In the genomic region with DNA sequence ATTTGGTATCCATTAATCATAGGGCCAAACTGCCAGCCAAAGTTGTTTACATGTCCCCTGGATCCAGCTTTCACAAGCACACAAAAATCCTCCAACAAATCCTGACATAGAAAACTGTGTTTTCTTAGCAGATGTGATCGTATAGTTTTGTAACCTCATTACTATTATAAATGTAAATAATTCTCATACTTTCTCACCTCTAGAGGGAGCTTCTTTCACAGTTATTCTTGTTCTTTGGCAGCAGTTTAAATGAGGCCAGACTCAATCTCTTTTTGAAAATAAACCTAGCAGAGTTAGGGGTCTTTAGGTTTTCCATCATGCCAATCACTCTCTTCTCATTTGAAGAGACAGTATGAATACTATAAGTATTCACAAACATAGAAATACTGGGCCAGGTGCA, we compare ENCODE assay signal across 9 cellular contexts. TPM values are rescaled to one million over a fixed set of nuclear protein-coding genes. Genes with fewer than 3 reads are reported as not detected.
A peak's percentile ranks its signal among the peaks of the same experiment; 100 is the strongest.
DNase-seq lines count a peak whose midpoint lies in the region; ATAC-seq, FAIRE-seq and TF ChIP-seq lines count a peak whose summit lies in the region.
"Had no signal": no experiment of that assay in that cellular context is flagged by ENCODE, and none has a peak within 500 bp of the region (broad histone marks: within the 10 kb centered on the region; RNA-seq: fewer than 3 reads in every experiment).

No MANE protein-coding gene starts in this region.

- H3K9me2 ChIP-seq in Loucy (replicated peaks; ENCODE audit: low read depth, low read length) (no peaks in the 10 kb centered on the region), neural cell (ENCODE audit: insufficient read depth, low read length) (no peaks in the 10 kb centered on the region)

- no peak overlapping the region for H3K4me2 ChIP-seq in Loucy (ENCODE audit: low read depth, low read length, poor library complexity, severe bottlenecking)
- no peak overlapping the region for H3K4me2 ChIP-seq in K562 (ENCODE audit: insufficient read depth, low read length)
- H3K4me2 ChIP-seq in neural cell (ENCODE audit: low read length) = no peak overlapping the region

- TF ChIP-seq EP300 in K562 (IDR thresholded peaks at IDR 0.05; ENCODE audit: low read length) (no peak), neural cell (conservative IDR thresholded peaks at IDR 0.05; ENCODE audit: poor library complexity, severe bottlenecking) (no peak)

- POLR2A ChIA-PET in K562 (lab: Yijun Ruan, JAX) = interaction anchor here (0.6 to 1.0 kb wide), 3 partner anchors 9 to 42 kb away, joined by 3 to 4 read pairs (median 3); no protein-coding TSS in a partner anchor

- no peak overlapping the region for H3K9ac ChIP-seq in Loucy (ENCODE audit: low read depth, low read length, poor library complexity, severe bottlenecking)
- no peak overlapping the region for H3K9ac ChIP-seq in K562 (ENCODE audit: insufficient read depth in 1 of 2, low read depth in 2 of 2, low read length in 2 of 2)
- no peak overlapping the region for H3K9ac ChIP-seq in neural cell (ENCODE audit: low read length)

- H3K4me3 Mint-ChIP-seq in activated T-helper 1 cell treated with anti-CD3 and anti-CD28 coated beads, Interleukin-12 subunit alpha, Interleukin-12 subunit beta, Interleukin-2, Interleukin-4 antibody, amounts not matched to agents 30 ng/mL and 10 ng/mL and 1 ng/mL, durations not matched to agents 14 hours and 24 hours and 36 hours = no peak overlapping the region
- H3K4me3 Mint-ChIP-seq: dendritic cell treated with granulocyte-macrophage colony-stimulating factor and Interleukin-4, amounts not matched to agents 40 ng/mL and 50 ng/mL, for 4 days had no signal

- H3K4me1 Mint-ChIP-seq in activated T-helper 1 cell treated with anti-CD3 and anti-CD28 coated beads, Interleukin-12 subunit alpha, Interleukin-12 subunit beta, Interleukin-2, Interleukin-4 antibody, amounts not matched to agents 30 ng/mL and 10 ng/mL and 1 ng/mL, durations not matched to agents 14 hours and 24 hours and 36 hours (ENCODE audit: low read depth) = peaks cover 56% of the 10 kb centered on the region

- no peaks in the 10 kb centered on the region for H3K36me3 ChIP-seq in Loucy (ENCODE audit: insufficient read depth, low read length)
- H3K36me3 ChIP-seq in K562 (ENCODE audit: control insufficient read depth, insufficient read depth, low read length) = no peaks in the 10 kb centered on the region
- H3K36me3 ChIP-seq in neural cell (ENCODE audit: insufficient read depth, low read length) = no peaks in the 10 kb centered on the region

- no peak for TF ChIP-seq POLR2A in K562 (conservative IDR thresholded peaks at IDR 0.05)

- no peaks in the 10 kb centered on the region for H3K79me2 ChIP-seq in Loucy (ENCODE audit: insufficient read depth, low read length)
- no peaks in the 10 kb centered on the region for H3K79me2 ChIP-seq in K562 (ENCODE audit: control insufficient read depth, insufficient read depth, low read length)
- H3K79me2 ChIP-seq in neural cell (replicated peaks; ENCODE audit: insufficient read depth, low read length) = no peaks in the 10 kb centered on the region

- H3K4me1 ChIP-seq in Loucy (ENCODE audit: insufficient read depth, low read length, poor library complexity, severe bottlenecking) = peaks cover 25% of the 10 kb centered on the region
- peaks cover 5 to 15% of the 10 kb centered on the region in 2 experiments for H3K4me1 ChIP-seq in K562 (replicated peaks in 1 of 2; ENCODE audit: control insufficient read depth in 2 of 2, insufficient read depth in 2 of 2, low read length in 2 of 2)

- H3F3A ChIP-seq in Loucy (ENCODE audit: low read depth) (no peaks in the 10 kb centered on the region), neural cell (ENCODE audit: insufficient read depth, low read length, poor library complexity, severe bottlenecking) (no peaks in the 10 kb centered on the region)

- intact Hi-C loops in K562 (cut with micrococcal nuclease) = no loop called here
- intact Hi-C loops in activated T-helper 1 cell treated with anti-CD3 and anti-CD28 coated beads, Interleukin-12 subunit alpha, Interleukin-12 subunit beta, Interleukin-2, Interleukin-4 antibody, amounts not matched to agents 30 ng/mL and 10 ng/mL and 1 ng/mL, durations not matched to agents 14 hours and 24 hours and 36 hours (cut with micrococcal nuclease) = loop anchor here (1.0 kb wide), 1 partner anchor 91 kb away; a partner anchor contains a TSS

- TF ChIP-seq RAD21 in K562 (CRISPR knock-in tag; conservative IDR thresholded peaks at IDR 0.05 in 1 of 2, IDR thresholded peaks at IDR 0.05 in 1 of 2) = peak in 1 of 2 experiments; percentile 24; a peak in 2 of 4 replicates
- peak; percentile 63 for TF ChIP-seq RAD21 in neural cell (conservative IDR thresholded peaks at IDR 0.05)

- no peaks in the 10 kb centered on the region for H3K9me1 ChIP-seq in K562 (ENCODE audit: control insufficient read depth, insufficient read depth, low read length)

- ATAC-seq in K562 (no peak), HG03521 (IDR thresholded peaks at IDR 0.05; ENCODE audit: unreplicated experiment) (no peak)

- no peak overlapping the region for H3K27ac Mint-ChIP-seq in activated T-helper 1 cell treated with anti-CD3 and anti-CD28 coated beads, Interleukin-12 subunit alpha, Interleukin-12 subunit beta, Interleukin-2, Interleukin-4 antibody, amounts not matched to agents 30 ng/mL and 10 ng/mL and 1 ng/mL, durations not matched to agents 14 hours and 24 hours and 36 hours
- H3K27ac Mint-ChIP-seq: dendritic cell treated with granulocyte-macrophage colony-stimulating factor and Interleukin-4, amounts not matched to agents 40 ng/mL and 50 ng/mL, for 4 days had no signal

- WGBS in K562 (ENCODE audit: insufficient coverage, low coverage, missing lambda C conversion rate) = 9% methylated on average over 1 of the region's 1 CpG

- peaks cover 4% of the 10 kb centered on the region for H3K36me3 Mint-ChIP-seq in activated T-helper 1 cell treated with anti-CD3 and anti-CD28 coated beads, Interleukin-12 subunit alpha, Interleukin-12 subunit beta, Interleukin-2, Interleukin-4 antibody, amounts not matched to agents 30 ng/mL and 10 ng/mL and 1 ng/mL, durations not matched to agents 14 hours and 24 hours and 36 hours (ENCODE audit: low read depth)

- H3K27me3 Mint-ChIP-seq in activated T-helper 1 cell treated with anti-CD3 and anti-CD28 coated beads, Interleukin-12 subunit alpha, Interleukin-12 subunit beta, Interleukin-2, Interleukin-4 antibody, amounts not matched to agents 30 ng/mL and 10 ng/mL and 1 ng/mL, durations not matched to agents 14 hours and 24 hours and 36 hours (ENCODE audit: insufficient read depth) = peaks cover 43% of the 10 kb centered on the region

- H3K27ac ChIP-seq in K562 (ENCODE audit: extremely low read depth, low read depth, low read length) (no peak overlapping the region), neural cell (ENCODE audit: low read length) (no peak overlapping the region)

- peak; percentile 59 for TF ChIP-seq CTCF in Loucy (conservative IDR thresholded peaks at IDR 0.05; ENCODE audit: low read length)
- peak in 1 of 3 experiments; percentile 41; a peak in 2 of 6 replicates for TF ChIP-seq CTCF in K562 (IDR thresholded peaks at IDR 0.05 in 2 of 3, conservative IDR thresholded peaks at IDR 0.05 in 1 of 3; ENCODE audit: insufficient read depth in 2 of 3, low read depth in 1 of 3, low read length in 3 of 3)
- TF ChIP-seq CTCF in neural cell (IDR thresholded peaks at IDR 0.05; ENCODE audit: poor library complexity, severe bottlenecking) = peak; percentile 67

- CTCF ChIA-PET in K562 (lab: Yijun Ruan, JAX; ENCODE audit: low intra/inter-chr PET ratio) = interaction anchor here (1.1 kb wide), 1 partner anchor 110 kb away, joined by 3 read pairs; no protein-coding TSS in a partner anchor

- in situ Hi-C loops in G401 (cut with HindIII; ENCODE audit: low sequenced_read_pairs) = no loop called here
- in situ Hi-C loops in K562 (cut with MboI) = no loop called here

- H3K9me3 ChIP-seq in Loucy (ENCODE audit: insufficient read depth, low read depth, low read length) (no peaks in the 10 kb centered on the region), K562 (replicated peaks; ENCODE audit: control insufficient read depth, insufficient read depth, low read depth, low read length) (no peaks in the 10 kb centered on the region), neural cell (ENCODE audit: low read length) (no peaks in the 10 kb centered on the region)

- H3K27me3 ChIP-seq in Loucy (ENCODE audit: insufficient read depth, low read length, poor library complexity, severe bottlenecking) (peaks cover 53% of the 10 kb centered on the region), K562 (ENCODE audit: control insufficient read depth in 2 of 2, insufficient read depth in 2 of 2, low read length in 2 of 2) (peaks cover 19 to 22% of the 10 kb centered on the region in 2 experiments), neural cell (ENCODE audit: insufficient read depth, low read depth, low read length) (no peaks in the 10 kb centered on the region)

- no peaks in the 10 kb centered on the region for H3K9me3 Mint-ChIP-seq in activated T-helper 1 cell treated with anti-CD3 and anti-CD28 coated beads, Interleukin-12 subunit alpha, Interleukin-12 subunit beta, Interleukin-2, Interleukin-4 antibody, amounts not matched to agents 30 ng/mL and 10 ng/mL and 1 ng/mL, durations not matched to agents 14 hours and 24 hours and 36 hours
- H3K9me3 Mint-ChIP-seq: dendritic cell treated with granulocyte-macrophage colony-stimulating factor and Interleukin-4, amounts not matched to agents 40 ng/mL and 50 ng/mL, for 4 days had no signal

- BruUV-seq in K562 (replicated peaks; lab: Mats Ljungman, UMichigan) = no TSS peak

- no peaks in the 10 kb centered on the region for H4K20me1 ChIP-seq in Loucy (ENCODE audit: insufficient read depth, low read length, poor library complexity, severe bottlenecking)
- no peaks in the 10 kb centered on the region for H4K20me1 ChIP-seq in K562 (replicated peaks; ENCODE audit: control insufficient read depth, insufficient read depth, low read length)
- no peaks in the 10 kb centered on the region for H4K20me1 ChIP-seq in neural cell (ENCODE audit: insufficient read depth)

- H2AFZ ChIP-seq in Loucy (ENCODE audit: low read length) (no peak overlapping the region), K562 (ENCODE audit: low read depth, low read length) (no peak overlapping the region), neural cell (ENCODE audit: low read depth, low read length) (no peak overlapping the region)

- DNase-seq in G401 (ENCODE audit: low spot score) = peak; percentile 58
- no peak for DNase-seq in K562 (ENCODE audit: extremely low read depth in 1 of 4, low spot score in 3 of 4)
- DNase-seq in nucleus accumbens (lab: John Stamatoyannopoulos, UW) = no peak
- no peak for DNase-seq in activated naive CD4-positive, alpha-beta T cell treated with anti-CD3 and anti-CD28 coated beads, Interleukin-2, amount 50 U/mL, for 16 hours
- no peak for DNase-seq in activated T-helper 1 cell treated with anti-CD3 and anti-CD28 coated beads, Interleukin-12 subunit alpha, Interleukin-12 subunit beta, Interleukin-2, Interleukin-4 antibody, amounts not matched to agents 30 ng/mL and 10 ng/mL and 1 ng/mL, durations not matched to agents 14 hours and 24 hours and 36 hours (ENCODE audit: low spot score)

- FAIRE-seq in K562 (lab: Jason Lieb, UNC) = no peak

- H3K4me3 ChIP-seq in Loucy (ENCODE audit: low read length, poor library complexity, severe bottlenecking) (no peak overlapping the region), K562 (no peak overlapping the region), neural cell (ENCODE audit: low read length) (no peak overlapping the region)

RNA-seq across cellular contexts. Expression of a gene that starts 17.0 kb away (rescaled TPM):
- total RNA-seq in G401 (2014; rRNA removed; shearing (Covaris generic)) = 3.1 and 4.8 TPM in 2 replicates
- 31.3 and 42.8 TPM in 2 replicates for total RNA-seq in K562 (2011; cell fraction: chromatin; rRNA removed; ENCODE audit: low replicate concordance)
- total RNA-seq in K562 (2011; cell fraction: nucleolus; rRNA removed) = 14.2 and 16.4 TPM in 2 replicates
- 17.2 and 19.3 TPM in 2 replicates for total RNA-seq in K562 (2011; cell fraction: nucleoplasm; rRNA removed)
- 7.9 and 10.2 TPM in 2 replicates for total RNA-seq in K562 (2014; rRNA removed)
- 7.5 and 8.6 TPM in 2 replicates for total RNA-seq in K562 (2014; rRNA removed; fragmentation: Illumina TruSeq; extraction: Trizol)
- total RNA-seq in K562 (2015; rRNA removed; fragmentation: Illumina TruSeq; extraction: Trizol) = 8.4 and 9.2 TPM in 2 replicates
- total RNA-seq in K562 (2021) = 16.9 and 17.8 TPM in 2 replicates
- 19.0 and 24.6 TPM in 2 replicates for polyA plus RNA-seq in K562 (2011; rRNA removed)
- polyA plus RNA-seq in K562 (2011; cell fraction: cytosol; rRNA removed) = 18.0 and 21.3 TPM in 2 replicates
- polyA plus RNA-seq in K562 (2011; cell fraction: nucleus; rRNA removed) = 35.5 and 47.6 TPM in 2 replicates
- 13.6 and 14.5 TPM in 2 replicates for polyA plus RNA-seq in K562 (2012)
- polyA plus RNA-seq in K562 (2014; fragmentation: Illumina TruSeq; extraction: Trizol) = 15.5 and 17.5 TPM in 2 replicates
- 1 to 10 TPM; 3.2 to 3.6 TPM for polyA plus RNA-seq in K562 (2014; fragmentation: Nextera tagmentation; extraction: Ambion mirVana)
- 8.7 and 9.7 TPM in 2 replicates for polyA plus RNA-seq in K562 (2014; rRNA removed)
- 36.5 and 39.7 TPM in 2 replicates for polyA minus RNA-seq in K562 (2011; rRNA and poly(A)+ RNA removed)
- 26.8 and 29.1 TPM in 2 replicates for polyA minus RNA-seq in K562 (2011; cell fraction: cytosol; rRNA and poly(A)+ RNA removed)
- polyA minus RNA-seq in K562 (2011; cell fraction: nucleus; rRNA and poly(A)+ RNA removed) = 13.2 and 26.0 TPM in 2 replicates
- 11.7 and 16.1 TPM in 2 replicates for polyA plus RNA-seq in neural cell
- 24.6 and 33.2 TPM in 2 replicates for polyA minus RNA-seq in neural cell
- total RNA-seq in activated T-helper 1 cell treated with anti-CD3 and anti-CD28 coated beads, Interleukin-12 subunit alpha, Interleukin-12 subunit beta, Interleukin-2, Interleukin-4 antibody, amounts not matched to agents 30 ng/mL and 10 ng/mL and 1 ng/mL, durations not matched to agents 14 hours and 24 hours and 36 hours = 9.1 and 9.7 TPM in 2 replicates

RNA-seq across cellular contexts. Expression of a gene that starts 40.8 kb away (rescaled TPM):
- total RNA-seq in G401 (2014; rRNA removed; shearing (Covaris generic)) = 11.0 and 17.3 TPM in 2 replicates
- 98.1 and 219 TPM in 2 replicates for total RNA-seq in K562 (2011; cell fraction: chromatin; rRNA removed; ENCODE audit: low replicate concordance)
- total RNA-seq in K562 (2011; cell fraction: nucleolus; rRNA removed) = 108 and 125 TPM in 2 replicates
- total RNA-seq in K562 (2011; cell fraction: nucleoplasm; rRNA removed) = 89.8 and 98.2 TPM in 2 replicates
- total RNA-seq in K562 (2014; rRNA removed) (16.5 and 20.4 TPM in 2 replicates), K562 (2014; rRNA removed; fragmentation: Illumina TruSeq; extraction: Trizol) (6.8 and 10.5 TPM in 2 replicates), K562 (2015; rRNA removed; fragmentation: Illumina TruSeq; extraction: Trizol) (13.4 TPM in 2 replicates), K562 (2021) (28.4 and 29.1 TPM in 2 replicates)
- polyA plus RNA-seq in K562 (2011; rRNA removed) (13.7 and 23.5 TPM in 2 replicates), K562 (2014; fragmentation: Illumina TruSeq; extraction: Trizol) (21.3 and 25.8 TPM in 2 replicates), K562 (2014; fragmentation: Nextera tagmentation; extraction: Ambion mirVana) (1 to 10 TPM; 2.4 to 2.6 TPM), K562 (2014; rRNA removed) (21.7 and 21.8 TPM in 2 replicates), neural cell (22.4 and 29.6 TPM in 2 replicates)
- 13.8 and 24.4 TPM in 2 replicates for polyA plus RNA-seq in K562 (2011; cell fraction: cytosol; rRNA removed)
- polyA plus RNA-seq in K562 (2011; cell fraction: nucleus; rRNA removed) = 79.9 and 89.8 TPM in 2 replicates
- 19.5 and 28.6 TPM in 2 replicates for polyA plus RNA-seq in K562 (2012)
- 11.0 and 11.4 TPM in 2 replicates for polyA minus RNA-seq in K562 (2011; rRNA and poly(A)+ RNA removed)
- 15.0 and 21.0 TPM in 2 replicates for polyA minus RNA-seq in K562 (2011; cell fraction: cytosol; rRNA and poly(A)+ RNA removed)
- polyA minus RNA-seq in K562 (2011; cell fraction: nucleus; rRNA and poly(A)+ RNA removed) = 16.6 and 23.7 TPM in 2 replicates
- polyA minus RNA-seq in neural cell = 23.5 and 25.6 TPM in 2 replicates
- 40.5 and 43.6 TPM in 2 replicates for total RNA-seq in activated T-helper 1 cell treated with anti-CD3 and anti-CD28 coated beads, Interleukin-12 subunit alpha, Interleukin-12 subunit beta, Interleukin-2, Interleukin-4 antibody, amounts not matched to agents 30 ng/mL and 10 ng/mL and 1 ng/mL, durations not matched to agents 14 hours and 24 hours and 36 hours
